ENCODE assay signal across 12 cellular contexts in genomic region chr14:70585221-70585620, GRCh38. TPM values are rescaled to one million over a fixed set of nuclear protein-coding genes. Genes with fewer than 3 reads are reported as not detected.
DNase-seq lines count a peak whose midpoint lies in the region; ATAC-seq and TF ChIP-seq lines count a peak whose summit lies in the region.
"Had no signal": no experiment of that assay in that cellular context is flagged by ENCODE, and none has a peak within 500 bp of the region (broad histone marks: within the 10 kb centered on the region; RNA-seq: fewer than 3 reads in every experiment).

No MANE protein-coding gene starts in this region.

- H3K23ac ChIP-seq in mesendoderm (ENCODE audit: low read length) = no peak overlapping the region

- no peaks in the 10 kb centered on the region for H3K9me3 ChIP-seq in right atrium auricular region

- H3K4me2 ChIP-seq in mesendoderm (ENCODE audit: low read length) = no peak overlapping the region
- H3K4me2 ChIP-seq: PC-9 had no signal

- H3K4ac ChIP-seq in mesendoderm (ENCODE audit: low read depth, low read length) = no peak overlapping the region

- ATAC-seq in activated CD4-positive, CD25-positive, alpha-beta regulatory T cell treated with anti-CD3 and anti-CD28 coated beads, Interleukin-2, amount 50 U/mL, for 24 hours = no peak
- ATAC-seq: stimulated activated memory B cell treated with anti-CD40 and anti-IgM and Interleukin-4, amounts not matched to agents 10 μg/mL and 1 μg/mL and 100 μg/mL, for 72 hours had no signal

- no peak overlapping the region for H3K9ac ChIP-seq in mesendoderm (ENCODE audit: low read length)

- H2BK5ac ChIP-seq in mesendoderm (ENCODE audit: low read length) = no peak overlapping the region

- no peak overlapping the region for H3K18ac ChIP-seq in mesendoderm (ENCODE audit: low read length)

- no peak for TF ChIP-seq CTCF in right atrium auricular region (IDR thresholded peaks at IDR 0.05)

- no peak overlapping the region for H3K56ac ChIP-seq in mesendoderm (ENCODE audit: low read length)

- DNase-seq in SIG-M5 treated with dmso at 0.1 percent for 504 hours (lab: John Stamatoyannopoulos, UW; ENCODE audit: unreplicated experiment) (peak; percentile 17), SIG-M5 (lab: John Stamatoyannopoulos, UW) (no peak), H4 (ENCODE audit: low spot score) (peak; percentile 14), RKO (ENCODE audit: low spot score) (peak; percentile 45), mesendoderm (peak; percentile 11), right atrium auricular region (ENCODE audit: low spot score) (no peak), HCEC 1CT (no peak)
- DNase-seq: kidney glomerular epithelial cell, NCI-H1417 treated with DMSO at 0.1 percent for 48 hours, PC-9 had no signal

- H4K8ac ChIP-seq in mesendoderm (ENCODE audit: low read depth, low read length) = no peak overlapping the region

- H2BK120ac ChIP-seq in mesendoderm (ENCODE audit: low read depth, low read length) = no peak overlapping the region

- no peak overlapping the region for H2BK15ac ChIP-seq in mesendoderm (replicated peaks; ENCODE audit: low read depth)

- H3K27me3 ChIP-seq in mesendoderm (ENCODE audit: insufficient read depth, low read length, poor library complexity) (no peaks in the 10 kb centered on the region), right atrium auricular region (no peaks in the 10 kb centered on the region)

- H2AK5ac ChIP-seq in mesendoderm (ENCODE audit: low read length) = no peak overlapping the region

- H3K27ac ChIP-seq in mesendoderm (ENCODE audit: low read depth, low read length) = no peak overlapping the region
- no peak overlapping the region for H3K27ac ChIP-seq in right atrium auricular region
- H3K27ac ChIP-seq: PC-9 had no signal

- WGBS in mesendoderm (ENCODE audit: extremely low coverage, insufficient coverage, low lambda C conversion rate) = no CpG with 5 or more reads among the region's 3 CpGs

- H3K4me3 ChIP-seq in mesendoderm (ENCODE audit: low read length) = no peak overlapping the region
- no peak overlapping the region for H3K4me3 ChIP-seq in right atrium auricular region
- H3K4me3 ChIP-seq: PC-9 had no signal

- H4K5ac ChIP-seq in mesendoderm (ENCODE audit: low read length) = no peak overlapping the region

- H3K79me1 ChIP-seq in mesendoderm (ENCODE audit: low read length) = no peaks in the 10 kb centered on the region

- H3K36me3 ChIP-seq in mesendoderm (ENCODE audit: control insufficient read depth, insufficient read depth, low read length) = peaks cover 1% of the 10 kb centered on the region
- peaks cover 72% of the 10 kb centered on the region for H3K36me3 ChIP-seq in right atrium auricular region

- H3K4me1 ChIP-seq in mesendoderm (ENCODE audit: control insufficient read depth, low read depth, low read length) = no peaks in the 10 kb centered on the region
- H3K4me1 ChIP-seq in right atrium auricular region = no peaks in the 10 kb centered on the region

- no peaks in the 10 kb centered on the region for H3K79me2 ChIP-seq in mesendoderm (ENCODE audit: control insufficient read depth, insufficient read depth, low read length)

RNA-seq across cellular contexts. Expression of gene MED6, which starts 15.2 kb away (rescaled TPM):
- 48.6 and 50.4 TPM in 2 replicates for total RNA-seq in H4 (2014; rRNA removed; shearing (Covaris generic))
- polyA plus RNA-seq in mesendoderm (2013, experiment 1 of 2) = 40.8 TPM
- 39.8 TPM for polyA plus RNA-seq in mesendoderm (2013, experiment 2 of 2)
- 10 to 100 TPM; 12.1 to 17.9 TPM for total RNA-seq in right atrium auricular region

RNA-seq across cellular contexts. Expression of gene ADAM20, which starts 50.4 kb away (rescaled TPM):
- not detected in 2 replicates for total RNA-seq in H4 (2014; rRNA removed; shearing (Covaris generic))
- polyA plus RNA-seq in mesendoderm (2013, experiment 1 of 2) = 0.01 TPM
- not detected for polyA plus RNA-seq in mesendoderm (2013, experiment 2 of 2)
- under 1 TPM; 0.43 to 0.59 TPM for total RNA-seq in right atrium auricular region

RNA-seq across cellular contexts. Expression of gene TTC9, which starts 56.5 kb away (rescaled TPM):
- total RNA-seq in H4 (2014; rRNA removed; shearing (Covaris generic)) = 0.68 and 0.88 TPM in 2 replicates
- 9.7 TPM for polyA plus RNA-seq in mesendoderm (2013, experiment 1 of 2)
- polyA plus RNA-seq in mesendoderm (2013, experiment 2 of 2) = 10.1 TPM
- 1 to 10 TPM; 2.2 to 5.3 TPM for total RNA-seq in right atrium auricular region

Comparison
In these comparisons a context has a peak if more than half of its experiments do, and no peak if none do; other contexts are left out.
1. DNase-seq: peak in SIG-M5 treated with dmso at 0.1 percent for 504 hours (single experiment), H4 (single experiment), RKO (single experiment) and mesendoderm (single experiment); none in SIG-M5 (single experiment), right atrium auricular region (single experiment) and HCEC 1CT (single experiment).